ENCODE assay signal across 1 cellular context in the genomic region with DNA sequence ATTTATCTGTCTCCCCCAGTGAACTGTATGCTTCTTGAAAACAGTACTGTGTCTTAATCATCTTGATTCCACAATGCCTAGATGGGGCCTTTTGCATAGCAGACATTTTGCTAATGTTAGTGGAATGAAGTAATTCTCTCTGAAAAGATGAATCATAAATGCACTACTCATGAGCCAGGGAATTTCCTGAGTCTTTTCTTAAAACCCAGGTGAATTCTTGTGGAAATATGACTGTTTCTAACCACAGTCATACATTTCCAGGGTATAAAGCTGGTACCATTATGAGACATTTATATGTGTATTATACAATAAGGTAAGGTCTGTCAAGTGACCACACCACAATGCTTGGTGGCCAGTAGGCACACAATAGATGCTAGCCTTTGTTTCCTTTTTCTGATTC.
TF ChIP-seq lines count a peak whose summit lies in the region.

No MANE protein-coding gene starts in this region.

TF ChIP-seq in GM23338, 12 proteins besides CTCF, POLR2A, EP300 and RAD21 (continued from another document):
- TF ChIP-seq ZNF462 (CRISPR knock-in tag; IDR thresholded peaks at IDR 0.05), result no peak
- TF ChIP-seq POLR2AphosphoS5 (IDR thresholded peaks at IDR 0.05; ENCODE audit: low read depth), result no peak
